19 cellular contexts compared by ENCODE assay signal in genomic region chr1:206075786-206076725, GRCh38. TPM values are rescaled to one million over a fixed set of nuclear protein-coding genes. Genes with fewer than 3 reads are reported as not detected.
A peak's percentile ranks its signal among the peaks of the same experiment; 100 is the strongest.
DNase-seq lines count a peak whose midpoint lies in the region; ATAC-seq, FAIRE-seq and TF ChIP-seq lines count a peak whose summit lies in the region.
"Had no signal": no experiment of that assay in that cellular context is flagged by ENCODE, and none has a peak within 500 bp of the region (broad histone marks: within the 10 kb centered on the region; RNA-seq: fewer than 3 reads in every experiment).

No MANE protein-coding gene starts in this region.

- H3K4me1 ChIP-seq in keratinocyte (ENCODE audit: control insufficient read depth, extremely low read depth, insufficient read depth, low read length) = peaks cover 11% of the 10 kb centered on the region
- H3K4me1 ChIP-seq: gastroesophageal sphincter, right lobe of liver had no signal

- peaks cover 18% of the 10 kb centered on the region for H3K4me1 Mint-ChIP-seq in Calu3 (ENCODE audit: low read depth, unreplicated experiment)

- peaks cover 90% of the 10 kb centered on the region for H3K36me3 Mint-ChIP-seq in Calu3 (ENCODE audit: insufficient read depth, unreplicated experiment)

- H3K9me3 ChIP-seq in keratinocyte (ENCODE audit: control insufficient read depth, low read depth, low read length) = no peaks in the 10 kb centered on the region
- H3K9me3 ChIP-seq: gastroesophageal sphincter, right lobe of liver had no signal

- H3K9me3 Mint-ChIP-seq in Calu3 (ENCODE audit: low read depth, unreplicated experiment) = no peaks in the 10 kb centered on the region

- peak; percentile 91 for FAIRE-seq in keratinocyte (lab: Jason Lieb, UNC)

- peak overlapping the region; percentile 78 for H3K27ac Mint-ChIP-seq in Calu3 (ENCODE audit: unreplicated experiment)

- H3K79me2 ChIP-seq in keratinocyte (ENCODE audit: control insufficient read depth, insufficient read depth, low read length) = no peaks in the 10 kb centered on the region

- peak overlapping the region; percentile 66 for H3K4me2 ChIP-seq in keratinocyte (ENCODE audit: control insufficient read depth, extremely low read depth, insufficient read depth, low read depth, low read length)

- intact Hi-C loops in Calu3 (cut with micrococcal nuclease; ENCODE audit: unreplicated experiment) = no loop called here

- BruUV-seq in Calu3 (replicated peaks; lab: Mats Ljungman, UMichigan) = no TSS peak

- no peaks in the 10 kb centered on the region for H3K27me3 ChIP-seq in keratinocyte (ENCODE audit: control insufficient read depth, extremely low read depth, insufficient read depth, low read length)
- H3K27me3 ChIP-seq: right lobe of liver had no signal

- H3K9ac ChIP-seq in keratinocyte (ENCODE audit: control insufficient read depth, extremely low read depth, insufficient read depth, low read length) = peak overlapping the region; percentile 35

- no peak for DNase-seq in Calu3
- DNase-seq in LHCN-M2 (ENCODE audit: low read depth) = peak; percentile 7
- DNase-seq in dedifferentiated amniotic fluid mesenchymal stem cell (ENCODE audit: extremely low spot score) = peak; percentile 21
- DNase-seq in keratinocyte (ENCODE audit: low read depth, low spot score) = peak; percentile 64
- no peak for DNase-seq in substantia nigra (lab: John Stamatoyannopoulos, UW)
- DNase-seq: activated gamma-delta T cell; midbrain; NCI-H1092; NCI-H2171 treated with DMSO at 0.1 percent for 48 hours; right lobe of liver; stimulated activated CD4-positive, alpha-beta T cell treated with anti-CD3 and anti-CD28 coated beads, Interleukin-4, amount 100 ng/mL, for 1 hour had no signal

- H3K36me3 ChIP-seq in keratinocyte (ENCODE audit: control insufficient read depth in 2 of 2, extremely low read depth in 1 of 2, insufficient read depth in 2 of 2, low read length in 2 of 2) = no peaks in the 10 kb centered on the region
- H3K36me3 ChIP-seq: gastroesophageal sphincter, right lobe of liver had no signal

- peak overlapping the region; percentile 75 for H2AFZ ChIP-seq in keratinocyte (ENCODE audit: control insufficient read depth, low read length)

- H3K4me3 Mint-ChIP-seq in Calu3 (ENCODE audit: low read depth, unreplicated experiment) = no peak overlapping the region

- CTCF ChIA-PET in Calu3 (lab: Charles Lee) = no interaction called here

- H3K27me3 Mint-ChIP-seq in Calu3 (ENCODE audit: unreplicated experiment) = no peaks in the 10 kb centered on the region

- dilution Hi-C loops in keratinocyte (cut with MboI; ENCODE audit: extremely low pct_ligation_motif_present, low sequenced_read_pairs) = no loop called here

- TF ChIP-seq CTCF in Calu3 (IDR thresholded peaks at IDR 0.05; ENCODE audit: unreplicated experiment) (no peak), keratinocyte (optimal IDR thresholded peaks at IDR 0.05 in 1 of 3, IDR thresholded peaks at IDR 0.05 in 1 of 3, conservative IDR thresholded peaks at IDR 0.05 in 1 of 3; ENCODE audit: extremely low read depth in 1 of 3, insufficient read depth in 2 of 3, low read length in 3 of 3) (no peak)

- H3K27ac ChIP-seq in keratinocyte (ENCODE audit: control insufficient read depth, insufficient read depth, low read length) (peak overlapping the region; percentile 48), substantia nigra (ENCODE audit: low read depth, low read length, poor library complexity, severe bottlenecking) (no peak overlapping the region)
- H3K27ac ChIP-seq: gastroesophageal sphincter, right lobe of liver, SK-N-MC, VCaP had no signal

- ATAC-seq in HG03280 (IDR thresholded peaks at IDR 0.05; ENCODE audit: unreplicated experiment) = no peak
- ATAC-seq in GM21367 (IDR thresholded peaks at IDR 0.05; ENCODE audit: unreplicated experiment) = no peak
- no peak for ATAC-seq in HG03457 (IDR thresholded peaks at IDR 0.05; ENCODE audit: unreplicated experiment)
- ATAC-seq: gastroesophageal sphincter, right lobe of liver had no signal

- H3K4me3 ChIP-seq in keratinocyte (ENCODE audit: control insufficient read depth in 2 of 3, extremely low read depth in 1 of 3, insufficient read depth in 2 of 3, low read depth in 1 of 3, low read length in 3 of 3) = peak overlapping the region in 2 of 3 experiments; percentile 21 to 34
- H3K4me3 ChIP-seq: gastroesophageal sphincter, right lobe of liver, SK-N-MC had no signal

- no peaks in the 10 kb centered on the region for H3K9me1 ChIP-seq in keratinocyte (ENCODE audit: control insufficient read depth, extremely low read depth, insufficient read depth, low read length)

- no peaks in the 10 kb centered on the region for H4K20me1 ChIP-seq in keratinocyte (ENCODE audit: control insufficient read depth, extremely low read depth, insufficient read depth, low read length)

RNA-seq across cellular contexts. Expression of gene RHEX, which starts 23.1 kb away (rescaled TPM):
- total RNA-seq in Calu3 (2022) = 75.1 and 88.9 TPM in 2 replicates
- total RNA-seq in LHCN-M2 (2014; rRNA removed) = not detected in 2 replicates
- not detected for polyA plus RNA-seq in LHCN-M2 (2012)
- polyA plus RNA-seq in keratinocyte = not detected in 3 replicates
- not detected for polyA plus RNA-seq in keratinocyte (2011; ENCODE audit: low read depth)
- polyA plus RNA-seq in keratinocyte (2011; cell fraction: cytosol; rRNA removed) = not detected in 2 replicates
- polyA plus RNA-seq in keratinocyte (2011; cell fraction: nucleus; rRNA removed) = not detected in 2 replicates
- polyA plus RNA-seq in keratinocyte (2012; ENCODE audit: low replicate concordance) = not detected in 2 replicates
- not detected in 3 replicates for polyA minus RNA-seq in keratinocyte
- not detected for polyA minus RNA-seq in keratinocyte (2011; cell fraction: cytosol; rRNA and poly(A)+ RNA removed)
- polyA minus RNA-seq in keratinocyte (2011; cell fraction: nucleus; rRNA and poly(A)+ RNA removed) = not detected in 2 replicates
- total RNA-seq: activated CD8-positive, alpha-beta memory T cell treated with anti-CD3 and anti-CD28 coated beads for 36 hours had no signal

RNA-seq across cellular contexts. Expression of gene AVPR1B, which starts 41.1 kb away (rescaled TPM):
- total RNA-seq in Calu3 (2022) = not detected in 2 replicates
- not detected in 2 replicates for total RNA-seq in LHCN-M2 (2014; rRNA removed)
- not detected for polyA plus RNA-seq in LHCN-M2 (2012)
- polyA plus RNA-seq in keratinocyte = not detected in 3 replicates
- polyA plus RNA-seq in keratinocyte (2011; ENCODE audit: low read depth) = not detected
- polyA plus RNA-seq in keratinocyte (2011; cell fraction: cytosol; rRNA removed) = not detected in 2 replicates
- polyA plus RNA-seq in keratinocyte (2011; cell fraction: nucleus; rRNA removed) = not detected in 2 replicates
- polyA plus RNA-seq in keratinocyte (2012; ENCODE audit: low replicate concordance) = not detected in 2 replicates
- polyA minus RNA-seq in keratinocyte = not detected in 3 replicates
- polyA minus RNA-seq in keratinocyte (2011; cell fraction: cytosol; rRNA and poly(A)+ RNA removed) = not detected
- polyA minus RNA-seq in keratinocyte (2011; cell fraction: nucleus; rRNA and poly(A)+ RNA removed) = not detected in 2 replicates
- total RNA-seq: activated CD8-positive, alpha-beta memory T cell treated with anti-CD3 and anti-CD28 coated beads for 36 hours; gastroesophageal sphincter; right lobe of liver; urinary bladder had no signal
- polyA plus RNA-seq: urinary bladder had no signal

RNA-seq across cellular contexts. Expression of gene CTSE, which starts 52.4 kb away (rescaled TPM):
- total RNA-seq in Calu3 (2022) (425 and 457 TPM in 2 replicates), LHCN-M2 (2014; rRNA removed) (not detected in 2 replicates)
- polyA plus RNA-seq in LHCN-M2 (2012) = not detected
- polyA plus RNA-seq in keratinocyte = 0.26 to 0.68 TPM (median 0.33 TPM) in 3 replicates
- polyA plus RNA-seq in keratinocyte (2011; ENCODE audit: low read depth) = not detected
- 0.30 and 0.42 TPM in 2 replicates for polyA plus RNA-seq in keratinocyte (2011; cell fraction: cytosol; rRNA removed)
- 0.16 and 0.19 TPM in 2 replicates for polyA plus RNA-seq in keratinocyte (2011; cell fraction: nucleus; rRNA removed)
- 0.62 TPM in 1 of 2 replicates, not detected in the other for polyA plus RNA-seq in keratinocyte (2012; ENCODE audit: low replicate concordance)
- polyA minus RNA-seq in keratinocyte = 0.16 to 0.53 TPM (median 0.43 TPM) in 3 replicates
- polyA minus RNA-seq in keratinocyte (2011; cell fraction: cytosol; rRNA and poly(A)+ RNA removed) = not detected
- not detected in 2 replicates for polyA minus RNA-seq in keratinocyte (2011; cell fraction: nucleus; rRNA and poly(A)+ RNA removed)
- total RNA-seq: activated CD8-positive, alpha-beta memory T cell treated with anti-CD3 and anti-CD28 coated beads for 36 hours; gastroesophageal sphincter had no signal

Comparison
In these comparisons a context has a peak if more than half of its experiments do, and no peak if none do; other contexts are left out.
1. DNase-seq: peak in LHCN-M2 (single experiment), dedifferentiated amniotic fluid mesenchymal stem cell (single experiment) and keratinocyte (single experiment); none in Calu3 (single experiment) and substantia nigra (0 of 49).
2. RNA of gene RHEX, which starts 23.1 kb away (total RNA-seq): 75.1 to 88.9 TPM in Calu3; not detected in LHCN-M2; every median in the first group is over 10 times any median in the second.
3. RNA of gene CTSE, which starts 52.4 kb away (total RNA-seq): 425 to 457 TPM in Calu3; not detected in LHCN-M2; every median in the first group is over 100 times any median in the second.